24 cellular contexts compared by ENCODE assay signal in the genomic region with DNA sequence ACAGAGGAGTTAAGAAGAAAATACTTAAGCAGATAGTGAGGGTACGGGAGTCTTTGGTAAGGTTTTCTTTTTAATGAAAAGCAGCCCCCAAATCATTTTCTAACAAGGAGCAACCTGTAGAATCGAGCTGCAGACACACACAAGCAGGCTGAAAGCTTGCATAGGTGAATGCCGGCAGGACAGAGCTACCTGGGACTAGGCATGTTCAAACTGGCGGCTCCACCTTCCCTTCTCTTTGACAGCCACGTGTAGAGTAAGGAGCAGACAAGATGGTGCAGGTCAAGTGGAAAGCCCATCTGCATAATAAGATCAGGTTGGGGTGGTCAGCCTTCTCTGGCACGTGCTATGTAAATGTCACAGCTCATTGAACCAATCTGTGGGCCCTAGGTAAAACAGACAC.
"Had no signal": no experiment of that assay in that cellular context is flagged by ENCODE, and none has a peak within 500 bp of the region (broad histone marks: within the 10 kb centered on the region; RNA-seq: fewer than 3 reads in every experiment).

No MANE protein-coding gene starts in this region.

- H3K27ac ChIP-seq: ascending aorta, cardiac muscle cell, PC-9, SJCRH30 had no signal

- H3K4me1 ChIP-seq: ascending aorta had no signal

- H3K27me3 ChIP-seq: ascending aorta, cardiac muscle cell, SJCRH30 had no signal

- H3K4me3 ChIP-seq: ascending aorta, cardiac muscle cell, PC-9, SJCRH30 had no signal

- DNase-seq: activated CD4-positive, alpha-beta T cell treated with anti-CD3 and anti-CD28 coated beads, Interleukin-2, amount 10 ng/mL, durations not matched to agents 24 days and 14 days; activated CD4-positive, alpha-beta T cell treated with anti-CD3 and anti-CD28 coated beads, Interleukin-2, amount 50 U/mL, for 48 hours; activated CD8-positive, alpha-beta T cell treated with anti-CD3 and anti-CD28 coated beads, Interleukin-2, amount 10 ng/mL, durations not matched to agents 7 days and 5 days; activated gamma-delta T cell; activated naive CD4-positive, alpha-beta T cell treated with Interleukin-2 at 50 U/mL for 16 hours; activated naive CD8-positive, alpha-beta T cell treated with anti-CD3 and anti-CD28 coated beads, Interleukin-2, amount 10 ng/mL, durations not matched to agents 7 days and 5 days; activated T-cell treated with anti-CD3 and anti-CD28 coated beads, Interleukin-2, amount 50 U/mL, for 24 hours; amygdala; Karpas-422; KBM-7; NCI-H1105; NCI-H1417 treated with DMSO at 0.1 percent for 48 hours; NCI-H187 treated with DMSO at 0.1 percent for 48 hours; NCI-H2081; NCI-H226; NCI-H446 treated with DMSO at 0.1 percent for 48 hours; NCI-H524; NCI-H69; PC-9; SHP77; SJCRH30; SK-N-SH had no signal

- H3K36me3 ChIP-seq: ascending aorta, cardiac muscle cell, SJCRH30 had no signal

- H3K9me3 ChIP-seq: ascending aorta, SJCRH30, SK-N-SH had no signal

- ATAC-seq: activated CD8-positive, alpha-beta T cell treated with anti-CD3 and anti-CD28 coated beads, Interleukin-2, amount 10 ng/mL, durations not matched to agents 7 days and 5 days had no signal
